8 cellular contexts compared by ENCODE assay signal in genomic region chr3:111989061-111989678, GRCh38. TPM values are rescaled to one million over a fixed set of nuclear protein-coding genes. Genes with fewer than 3 reads are reported as not detected.
DNase-seq lines count a peak whose midpoint lies in the region; ATAC-seq and TF ChIP-seq lines count a peak whose summit lies in the region.

No MANE protein-coding gene starts in this region.

- DNase-seq in activated CD4-positive, CD25-positive, alpha-beta regulatory T cell (lab: John Stamatoyannopoulos, UW), result no peak
- DNase-seq in GM23338 (ENCODE audit: low spot score), result peak; percentile 74
- peak; percentile 70 for DNase-seq in LHCN-M2 (ENCODE audit: low read depth)
- peak; percentile 67 for DNase-seq in RPMI7951 (ENCODE audit: low read depth)
- no peak for DNase-seq in epithelial cell of proximal tubule (ENCODE audit: low read depth)
- DNase-seq in GM19240 (ENCODE audit: insufficient read length, low spot score), result no peak

- peaks cover 27% of the 10 kb centered on the region for H3K36me3 Mint-ChIP-seq in GM23338 (ENCODE audit: low read depth)
- H3K36me3 Mint-ChIP-seq in nephron (ENCODE audit: low read depth), result peaks cover 59% of the 10 kb centered on the region

- H3K4me1 Mint-ChIP-seq in GM23338 (peaks cover 5% of the 10 kb centered on the region; the same call in 2 of the 3 replicates), nephron (no peaks in the 10 kb centered on the region)

- TF ChIP-seq CTCF in GM23338 (conservative IDR thresholded peaks at IDR 0.05; ENCODE audit: low read depth in 2 of 2) (peak; percentile 79 to 86), epithelial cell of proximal tubule (conservative IDR thresholded peaks at IDR 0.05; ENCODE audit: low read depth, low read length) (peak; percentile 89), nephron (IDR thresholded peaks at IDR 0.05; ENCODE audit: unreplicated experiment in 3 of 3) (peak; percentile 68 to 79 (median 74))

- ATAC-seq in activated CD4-positive, CD25-positive, alpha-beta regulatory T cell treated with anti-CD3 and anti-CD28 coated beads, Interleukin-2, amount 50 U/mL, for 24 hours, result peak; percentile 66 to 68
- peak; percentile 69 for ATAC-seq in GM23338

- no peaks in the 10 kb centered on the region for H3K27me3 ChIP-seq in GM23338 (ENCODE audit: insufficient read depth)

- no peaks in the 10 kb centered on the region for H3K79me2 ChIP-seq in GM23338 (replicated peaks; ENCODE audit: insufficient read depth)

- H3K9me3 Mint-ChIP-seq in GM23338 (no peaks in the 10 kb centered on the region), nephron (no peaks in the 10 kb centered on the region)

- no peak overlapping the region for H3K4me3 Mint-ChIP-seq in GM23338
- no peak overlapping the region for H3K4me3 Mint-ChIP-seq in nephron

- no peak overlapping the region for H3K27ac ChIP-seq in GM23338 (ENCODE audit: low read depth)

- H3K27ac Mint-ChIP-seq in GM23338, result no peak overlapping the region
- no peak overlapping the region for H3K27ac Mint-ChIP-seq in nephron

- H3K4me2 ChIP-seq in GM23338, result no peak overlapping the region

- H3K4me1 ChIP-seq in GM23338 (ENCODE audit: insufficient read depth), result peaks cover 7% of the 10 kb centered on the region

- no peaks in the 10 kb centered on the region for H3K27me3 Mint-ChIP-seq in GM23338 (ENCODE audit: insufficient read depth, low read depth, poor library complexity)
- no peaks in the 10 kb centered on the region for H3K27me3 Mint-ChIP-seq in nephron (ENCODE audit: low read depth)

- H2AFZ ChIP-seq in GM23338, result no peak overlapping the region

- H4K20me1 ChIP-seq in GM23338 (replicated peaks; ENCODE audit: insufficient read depth), result no peaks in the 10 kb centered on the region

- H3K9me2 ChIP-seq in GM23338 (ENCODE audit: insufficient read depth), result no peaks in the 10 kb centered on the region

- H3F3A ChIP-seq in GM23338 (replicated peaks; ENCODE audit: low read depth), result no peaks in the 10 kb centered on the region

- H3K4me3 ChIP-seq in GM23338 (no peak overlapping the region), epithelial cell of proximal tubule (ENCODE audit: low read depth, low read length) (no peak overlapping the region)

- no peaks in the 10 kb centered on the region for H3K36me3 ChIP-seq in GM23338 (ENCODE audit: insufficient read depth)

TF ChIP-seq in GM23338, 12 proteins besides CTCF, POLR2A, EP300 and RAD21:
- TF ChIP-seq ZNF331 (CRISPR knock-in tag; IDR thresholded peaks at IDR 0.05; ENCODE audit: low read depth) (no peak), EZH2phosphoT487 (IDR thresholded peaks at IDR 0.05; ENCODE audit: unreplicated experiment) (no peak), NANOG (IDR thresholded peaks at IDR 0.05; ENCODE audit: borderline replicate concordance) (no peak), JUNB (IDR thresholded peaks at IDR 0.05; ENCODE audit: unreplicated experiment) (no peak)

RNA-seq across cellular contexts. Expression of gene TAGLN3, which starts 9.6 kb away (rescaled TPM):
- total RNA-seq in GM23338 (2014; rRNA removed; shearing (Covaris generic)), result 6.8 and 8.2 TPM in 2 replicates
- polyA plus RNA-seq in GM23338 (2016; fragmentation: Nextera tagmentation; extraction: Ambion mirVana), result 12.6 and 13.0 TPM in 2 replicates
- total RNA-seq in LHCN-M2 (2014; rRNA removed) (not detected in 2 replicates), epithelial cell of proximal tubule (5.7 and 10.0 TPM in 2 replicates)
- polyA plus RNA-seq in LHCN-M2 (2012), result 0.07 TPM
- 0.39 and 0.48 TPM in 2 replicates for total RNA-seq in RPMI7951 (2014; rRNA removed; shearing (Covaris generic))

RNA-seq across cellular contexts. Expression of gene ABHD10, which starts 10.3 kb away (rescaled TPM):
- total RNA-seq in GM23338 (2014; rRNA removed; shearing (Covaris generic)), result 28.0 and 29.2 TPM in 2 replicates
- 16.9 and 18.4 TPM in 2 replicates for polyA plus RNA-seq in GM23338 (2016; fragmentation: Nextera tagmentation; extraction: Ambion mirVana)
- total RNA-seq in LHCN-M2 (2014; rRNA removed) (33.1 and 34.4 TPM in 2 replicates), epithelial cell of proximal tubule (18.2 and 27.7 TPM in 2 replicates)
- 11.5 TPM for polyA plus RNA-seq in LHCN-M2 (2012)
- total RNA-seq in RPMI7951 (2014; rRNA removed; shearing (Covaris generic)), result 37.0 and 42.5 TPM in 2 replicates

RNA-seq across cellular contexts. Expression of gene TMPRSS7, which starts 45.4 kb away (rescaled TPM):
- total RNA-seq in GM23338 (2014; rRNA removed; shearing (Covaris generic)), result not detected in 2 replicates
- polyA plus RNA-seq in GM23338 (2016; fragmentation: Nextera tagmentation; extraction: Ambion mirVana), result not detected in 2 replicates
- total RNA-seq in LHCN-M2 (2014; rRNA removed) (not detected in 2 replicates), epithelial cell of proximal tubule (not detected in 2 replicates)
- polyA plus RNA-seq in LHCN-M2 (2012), result 0.04 TPM
- not detected in 2 replicates for total RNA-seq in RPMI7951 (2014; rRNA removed; shearing (Covaris generic))

Comparison
In these comparisons a context has a peak if more than half of its experiments do, and no peak if none do; other contexts are left out.
1. DNase-seq: peak in GM23338 (single experiment), LHCN-M2 (single experiment) and RPMI7951 (single experiment); none in activated CD4-positive, CD25-positive, alpha-beta regulatory T cell (0 of 4), epithelial cell of proximal tubule (single experiment) and GM19240 (single experiment).
2. Peak in every context shown above with its lines, with median percentiles within 50 percentile points of each other: CTCF ChIP-seq.